ENCODE assay signal across 1 cellular context in the genomic region with DNA sequence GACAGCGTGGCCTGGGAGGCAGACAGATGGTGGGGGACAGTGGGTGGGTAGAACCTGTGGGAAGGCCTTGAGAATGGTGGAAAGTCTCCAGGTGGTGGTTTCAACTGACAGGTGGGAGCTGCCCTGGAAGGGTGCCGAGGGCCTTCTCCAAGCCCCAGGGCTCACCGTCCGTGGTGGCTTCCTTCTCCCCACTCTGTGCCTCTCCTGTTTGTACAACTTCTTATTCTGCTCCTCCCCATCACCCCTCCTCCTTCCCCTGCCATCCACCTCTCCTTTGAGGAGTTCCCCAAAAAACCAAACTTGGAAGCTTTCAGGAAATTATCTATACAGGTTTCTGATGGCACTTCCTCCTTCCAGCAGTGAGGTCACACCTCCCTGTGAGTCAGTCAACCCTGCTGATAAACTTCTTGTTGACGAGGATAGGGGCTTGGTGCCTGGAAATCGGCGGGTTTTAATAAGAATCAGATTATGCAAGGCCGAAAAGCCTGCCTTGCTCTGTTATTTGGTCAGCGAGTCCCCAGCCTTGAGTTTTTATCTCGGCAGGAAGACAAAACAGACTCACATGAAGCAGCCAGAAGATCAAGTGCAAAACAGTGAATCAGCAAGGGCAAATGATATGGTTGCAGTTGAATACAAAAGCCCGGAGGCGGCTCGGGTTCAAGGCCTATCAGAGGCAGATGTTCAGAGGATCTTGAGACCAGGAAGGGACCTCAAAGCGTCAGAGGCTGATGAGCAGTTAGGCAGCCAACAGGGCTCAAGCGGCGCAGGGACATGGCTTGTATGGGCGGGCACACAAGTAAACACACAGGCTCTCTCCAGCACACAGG.
TF ChIP-seq lines count a peak whose summit lies in the region.

No MANE protein-coding gene starts in this region.

TF ChIP-seq in K562, 482 proteins besides CTCF, POLR2A, EP300 and RAD21 (continued from another document and continues in another):
- TF ChIP-seq, protein P1, sequence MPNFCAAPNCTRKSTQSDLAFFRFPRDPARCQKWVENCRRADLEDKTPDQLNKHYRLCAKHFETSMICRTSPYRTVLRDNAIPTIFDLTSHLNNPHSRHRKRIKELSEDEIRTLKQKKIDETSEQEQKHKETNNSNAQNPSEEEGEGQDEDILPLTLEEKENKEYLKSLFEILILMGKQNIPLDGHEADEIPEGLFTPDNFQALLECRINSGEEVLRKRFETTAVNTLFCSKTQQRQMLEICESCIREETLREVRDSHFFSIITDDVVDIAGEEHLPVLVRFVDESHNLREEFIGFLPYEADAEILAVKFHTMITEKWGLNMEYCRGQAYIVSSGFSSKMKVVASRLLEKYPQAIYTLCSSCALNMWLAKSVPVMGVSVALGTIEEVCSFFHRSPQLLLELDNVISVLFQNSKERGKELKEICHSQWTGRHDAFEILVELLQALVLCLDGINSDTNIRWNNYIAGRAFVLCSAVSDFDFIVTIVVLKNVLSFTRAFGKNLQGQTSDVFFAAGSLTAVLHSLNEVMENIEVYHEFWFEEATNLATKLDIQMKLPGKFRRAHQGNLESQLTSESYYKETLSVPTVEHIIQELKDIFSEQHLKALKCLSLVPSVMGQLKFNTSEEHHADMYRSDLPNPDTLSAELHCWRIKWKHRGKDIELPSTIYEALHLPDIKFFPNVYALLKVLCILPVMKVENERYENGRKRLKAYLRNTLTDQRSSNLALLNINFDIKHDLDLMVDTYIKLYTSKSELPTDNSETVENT (CRISPR knock-in tag; IDR thresholded peaks at IDR 0.05) = 0 out of 2 replicates have a peak, but pooled peaks have one; percentile 44
- TF ChIP-seq NR2C2 (CRISPR knock-in tag; IDR thresholded peaks at IDR 0.05) (no peak), NR2C2 (tag; IDR thresholded peaks at IDR 0.05) (peak; percentile 74), NFIC (IDR thresholded peaks at IDR 0.05) (peak; percentile 63), ARID1B (IDR thresholded peaks at IDR 0.05) (peak; percentile 95), FOSL1 (tag; conservative IDR thresholded peaks at IDR 0.05) (peak; percentile 99), BHLHE40 (IDR thresholded peaks at IDR 0.05; ENCODE audit: low read length) (peak; percentile 88), FOXJ2 (tag; IDR thresholded peaks at IDR 0.05) (peak; percentile 70), ARHGAP35 (IDR thresholded peaks at IDR 0.05; ENCODE audit: partially characterized antibody) (no peak), EP400 (IDR thresholded peaks at IDR 0.05) (peak; percentile 78), STAG1 (CRISPR knock-in tag; IDR thresholded peaks at IDR 0.05; ENCODE audit: borderline replicate concordance) (no peak), MAFF (IDR thresholded peaks at IDR 0.05; ENCODE audit: low read length) (peak; percentile 77), ZNF232 (CRISPR knock-in tag; IDR thresholded peaks at IDR 0.05) (no peak), MCM3 (IDR thresholded peaks at IDR 0.05) (no peak), TRIM24 (IDR thresholded peaks at IDR 0.05) (peak; percentile 61 to 70; a peak in 3 of 4 replicates), KDM2B (CRISPR knock-in tag; IDR thresholded peaks at IDR 0.05) (no peak), CEBPG (CRISPR knock-in tag; IDR thresholded peaks at IDR 0.05) (no peak), CEBPG (tag; conservative IDR thresholded peaks at IDR 0.05 in 1 of 2, IDR thresholded peaks at IDR 0.05 in 1 of 2) (peak; percentile 74 to 84), ZNF12 (CRISPR knock-in tag; IDR thresholded peaks at IDR 0.05) (no peak), TCF7 (IDR thresholded peaks at IDR 0.05; ENCODE audit: borderline replicate concordance) (no peak), ZNF282 (CRISPR knock-in tag; IDR thresholded peaks at IDR 0.05) (no peak), CHD2 (IDR thresholded peaks at IDR 0.05; ENCODE audit: low read depth, low read length) (0 out of 2 replicates have a peak, but pooled peaks have one; percentile 15), PYGO2 (tag; IDR thresholded peaks at IDR 0.05) (no peak), SIRT6 (IDR thresholded peaks at IDR 0.05; ENCODE audit: low read depth, low read length) (no peak), FOXA1 (IDR thresholded peaks at IDR 0.05; ENCODE audit: borderline replicate concordance) (no peak), MIER1 (IDR thresholded peaks at IDR 0.05; ENCODE audit: low read depth) (no peak), HNRNPL (IDR thresholded peaks at IDR 0.05; ENCODE audit: low read depth, low read length) (no peak), ZNF197 (CRISPR knock-in tag; IDR thresholded peaks at IDR 0.05; ENCODE audit: low read depth) (no peak), ZNF143 (CRISPR knock-in tag; IDR thresholded peaks at IDR 0.05) (no peak), RBM15 (IDR thresholded peaks at IDR 0.05; ENCODE audit: insufficient read depth, low read length) (no peak)
- TF ChIP-seq, protein P2, sequence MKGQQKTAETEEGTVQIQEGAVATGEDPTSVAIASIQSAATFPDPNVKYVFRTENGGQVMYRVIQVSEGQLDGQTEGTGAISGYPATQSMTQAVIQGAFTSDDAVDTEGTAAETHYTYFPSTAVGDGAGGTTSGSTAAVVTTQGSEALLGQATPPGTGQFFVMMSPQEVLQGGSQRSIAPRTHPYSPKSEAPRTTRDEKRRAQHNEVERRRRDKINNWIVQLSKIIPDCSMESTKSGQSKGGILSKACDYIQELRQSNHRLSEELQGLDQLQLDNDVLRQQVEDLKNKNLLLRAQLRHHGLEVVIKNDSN (CRISPR knock-in tag; IDR thresholded peaks at IDR 0.05) = no peak
- TF ChIP-seq, protein P3, sequence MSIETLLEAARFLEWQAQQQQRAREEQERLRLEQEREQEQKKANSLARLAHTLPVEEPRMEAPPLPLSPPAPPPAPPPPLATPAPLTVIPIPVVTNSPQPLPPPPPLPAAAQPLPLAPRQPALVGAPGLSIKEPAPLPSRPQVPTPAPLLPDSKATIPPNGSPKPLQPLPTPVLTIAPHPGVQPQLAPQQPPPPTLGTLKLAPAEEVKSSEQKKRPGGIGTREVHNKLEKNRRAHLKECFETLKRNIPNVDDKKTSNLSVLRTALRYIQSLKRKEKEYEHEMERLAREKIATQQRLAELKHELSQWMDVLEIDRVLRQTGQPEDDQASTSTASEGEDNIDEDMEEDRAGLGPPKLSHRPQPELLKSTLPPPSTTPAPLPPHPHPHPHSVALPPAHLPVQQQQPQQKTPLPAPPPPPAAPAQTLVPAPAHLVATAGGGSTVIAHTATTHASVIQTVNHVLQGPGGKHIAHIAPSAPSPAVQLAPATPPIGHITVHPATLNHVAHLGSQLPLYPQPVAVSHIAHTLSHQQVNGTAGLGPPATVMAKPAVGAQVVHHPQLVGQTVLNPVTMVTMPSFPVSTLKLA (conservative IDR thresholded peaks at IDR 0.05) = peak; percentile 60 to 84; a peak in 3 of 4 replicates
- TF ChIP-seq, protein P4, sequence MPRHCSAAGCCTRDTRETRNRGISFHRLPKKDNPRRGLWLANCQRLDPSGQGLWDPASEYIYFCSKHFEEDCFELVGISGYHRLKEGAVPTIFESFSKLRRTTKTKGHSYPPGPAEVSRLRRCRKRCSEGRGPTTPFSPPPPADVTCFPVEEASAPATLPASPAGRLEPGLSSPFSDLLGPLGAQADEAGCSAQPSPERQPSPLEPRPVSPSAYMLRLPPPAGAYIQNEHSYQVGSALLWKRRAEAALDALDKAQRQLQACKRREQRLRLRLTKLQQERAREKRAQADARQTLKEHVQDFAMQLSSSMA (CRISPR knock-in tag; IDR thresholded peaks at IDR 0.05) = no peak
- TF ChIP-seq, protein P5, sequence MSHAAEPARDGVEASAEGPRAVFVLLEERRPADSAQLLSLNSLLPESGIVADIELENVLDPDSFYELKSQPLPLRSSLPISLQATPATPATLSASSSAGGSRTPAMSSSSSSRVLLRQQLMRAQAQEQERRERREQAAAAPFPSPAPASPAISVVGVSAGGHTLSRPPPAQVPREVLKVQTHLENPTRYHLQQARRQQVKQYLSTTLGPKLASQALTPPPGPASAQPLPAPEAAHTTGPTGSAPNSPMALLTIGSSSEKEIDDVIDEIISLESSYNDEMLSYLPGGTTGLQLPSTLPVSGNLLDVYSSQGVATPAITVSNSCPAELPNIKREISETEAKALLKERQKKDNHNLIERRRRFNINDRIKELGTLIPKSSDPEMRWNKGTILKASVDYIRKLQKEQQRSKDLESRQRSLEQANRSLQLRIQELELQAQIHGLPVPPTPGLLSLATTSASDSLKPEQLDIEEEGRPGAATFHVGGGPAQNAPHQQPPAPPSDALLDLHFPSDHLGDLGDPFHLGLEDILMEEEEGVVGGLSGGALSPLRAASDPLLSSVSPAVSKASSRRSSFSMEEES (CRISPR knock-in tag; IDR thresholded peaks at IDR 0.05) = no peak
- TF ChIP-seq, protein P6, sequence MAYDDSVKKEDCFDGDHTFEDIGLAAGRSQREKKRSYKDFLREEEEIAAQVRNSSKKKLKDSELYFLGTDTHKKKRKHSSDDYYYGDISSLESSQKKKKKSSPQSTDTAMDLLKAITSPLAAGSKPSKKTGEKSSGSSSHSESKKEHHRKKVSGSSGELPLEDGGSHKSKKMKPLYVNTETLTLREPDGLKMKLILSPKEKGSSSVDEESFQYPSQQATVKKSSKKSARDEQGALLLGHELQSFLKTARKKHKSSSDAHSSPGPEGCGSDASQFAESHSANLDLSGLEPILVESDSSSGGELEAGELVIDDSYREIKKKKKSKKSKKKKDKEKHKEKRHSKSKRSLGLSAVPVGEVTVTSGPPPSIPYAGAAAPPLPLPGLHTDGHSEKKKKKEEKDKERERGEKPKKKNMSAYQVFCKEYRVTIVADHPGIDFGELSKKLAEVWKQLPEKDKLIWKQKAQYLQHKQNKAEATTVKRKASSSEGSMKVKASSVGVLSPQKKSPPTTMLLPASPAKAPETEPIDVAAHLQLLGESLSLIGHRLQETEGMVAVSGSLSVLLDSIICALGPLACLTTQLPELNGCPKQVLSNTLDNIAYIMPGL (CRISPR knock-in tag; IDR thresholded peaks at IDR 0.05) = no peak
- TF ChIP-seq, protein P7, sequence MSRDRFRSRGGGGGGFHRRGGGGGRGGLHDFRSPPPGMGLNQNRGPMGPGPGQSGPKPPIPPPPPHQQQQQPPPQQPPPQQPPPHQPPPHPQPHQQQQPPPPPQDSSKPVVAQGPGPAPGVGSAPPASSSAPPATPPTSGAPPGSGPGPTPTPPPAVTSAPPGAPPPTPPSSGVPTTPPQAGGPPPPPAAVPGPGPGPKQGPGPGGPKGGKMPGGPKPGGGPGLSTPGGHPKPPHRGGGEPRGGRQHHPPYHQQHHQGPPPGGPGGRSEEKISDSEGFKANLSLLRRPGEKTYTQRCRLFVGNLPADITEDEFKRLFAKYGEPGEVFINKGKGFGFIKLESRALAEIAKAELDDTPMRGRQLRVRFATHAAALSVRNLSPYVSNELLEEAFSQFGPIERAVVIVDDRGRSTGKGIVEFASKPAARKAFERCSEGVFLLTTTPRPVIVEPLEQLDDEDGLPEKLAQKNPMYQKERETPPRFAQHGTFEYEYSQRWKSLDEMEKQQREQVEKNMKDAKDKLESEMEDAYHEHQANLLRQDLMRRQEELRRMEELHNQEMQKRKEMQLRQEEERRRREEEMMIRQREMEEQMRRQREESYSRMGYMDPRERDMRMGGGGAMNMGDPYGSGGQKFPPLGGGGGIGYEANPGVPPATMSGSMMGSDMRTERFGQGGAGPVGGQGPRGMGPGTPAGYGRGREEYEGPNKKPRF (IDR thresholded peaks at IDR 0.05; ENCODE audit: low read depth, low read length) = no peak
- TF ChIP-seq, protein P8, sequence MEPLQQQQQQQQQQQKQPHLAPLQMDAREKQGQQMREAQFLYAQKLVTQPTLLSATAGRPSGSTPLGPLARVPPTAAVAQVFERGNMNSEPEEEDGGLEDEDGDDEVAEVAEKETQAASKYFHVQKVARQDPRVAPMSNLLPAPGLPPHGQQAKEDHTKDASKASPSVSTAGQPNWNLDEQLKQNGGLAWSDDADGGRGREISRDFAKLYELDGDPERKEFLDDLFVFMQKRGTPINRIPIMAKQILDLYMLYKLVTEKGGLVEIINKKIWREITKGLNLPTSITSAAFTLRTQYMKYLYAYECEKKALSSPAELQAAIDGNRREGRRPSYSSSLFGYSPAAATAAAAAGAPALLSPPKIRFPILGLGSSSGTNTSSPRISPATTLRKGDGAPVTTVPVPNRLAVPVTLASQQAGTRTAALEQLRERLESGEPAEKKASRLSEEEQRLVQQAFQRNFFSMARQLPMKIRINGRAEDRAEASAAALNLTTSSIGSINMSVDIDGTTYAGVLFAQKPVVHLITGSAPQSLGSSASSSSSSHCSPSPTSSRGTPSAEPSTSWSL (CRISPR knock-in tag; IDR thresholded peaks at IDR 0.05; ENCODE audit: borderline replicate concordance) = no peak
- TF ChIP-seq, protein P9, sequence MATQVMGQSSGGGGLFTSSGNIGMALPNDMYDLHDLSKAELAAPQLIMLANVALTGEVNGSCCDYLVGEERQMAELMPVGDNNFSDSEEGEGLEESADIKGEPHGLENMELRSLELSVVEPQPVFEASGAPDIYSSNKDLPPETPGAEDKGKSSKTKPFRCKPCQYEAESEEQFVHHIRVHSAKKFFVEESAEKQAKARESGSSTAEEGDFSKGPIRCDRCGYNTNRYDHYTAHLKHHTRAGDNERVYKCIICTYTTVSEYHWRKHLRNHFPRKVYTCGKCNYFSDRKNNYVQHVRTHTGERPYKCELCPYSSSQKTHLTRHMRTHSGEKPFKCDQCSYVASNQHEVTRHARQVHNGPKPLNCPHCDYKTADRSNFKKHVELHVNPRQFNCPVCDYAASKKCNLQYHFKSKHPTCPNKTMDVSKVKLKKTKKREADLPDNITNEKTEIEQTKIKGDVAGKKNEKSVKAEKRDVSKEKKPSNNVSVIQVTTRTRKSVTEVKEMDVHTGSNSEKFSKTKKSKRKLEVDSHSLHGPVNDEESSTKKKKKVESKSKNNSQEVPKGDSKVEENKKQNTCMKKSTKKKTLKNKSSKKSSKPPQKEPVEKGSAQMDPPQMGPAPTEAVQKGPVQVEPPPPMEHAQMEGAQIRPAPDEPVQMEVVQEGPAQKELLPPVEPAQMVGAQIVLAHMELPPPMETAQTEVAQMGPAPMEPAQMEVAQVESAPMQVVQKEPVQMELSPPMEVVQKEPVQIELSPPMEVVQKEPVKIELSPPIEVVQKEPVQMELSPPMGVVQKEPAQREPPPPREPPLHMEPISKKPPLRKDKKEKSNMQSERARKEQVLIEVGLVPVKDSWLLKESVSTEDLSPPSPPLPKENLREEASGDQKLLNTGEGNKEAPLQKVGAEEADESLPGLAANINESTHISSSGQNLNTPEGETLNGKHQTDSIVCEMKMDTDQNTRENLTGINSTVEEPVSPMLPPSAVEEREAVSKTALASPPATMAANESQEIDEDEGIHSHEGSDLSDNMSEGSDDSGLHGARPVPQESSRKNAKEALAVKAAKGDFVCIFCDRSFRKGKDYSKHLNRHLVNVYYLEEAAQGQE (CRISPR knock-in tag; IDR thresholded peaks at IDR 0.05; ENCODE audit: low read depth) = no peak
- TF ChIP-seq, protein P10, sequence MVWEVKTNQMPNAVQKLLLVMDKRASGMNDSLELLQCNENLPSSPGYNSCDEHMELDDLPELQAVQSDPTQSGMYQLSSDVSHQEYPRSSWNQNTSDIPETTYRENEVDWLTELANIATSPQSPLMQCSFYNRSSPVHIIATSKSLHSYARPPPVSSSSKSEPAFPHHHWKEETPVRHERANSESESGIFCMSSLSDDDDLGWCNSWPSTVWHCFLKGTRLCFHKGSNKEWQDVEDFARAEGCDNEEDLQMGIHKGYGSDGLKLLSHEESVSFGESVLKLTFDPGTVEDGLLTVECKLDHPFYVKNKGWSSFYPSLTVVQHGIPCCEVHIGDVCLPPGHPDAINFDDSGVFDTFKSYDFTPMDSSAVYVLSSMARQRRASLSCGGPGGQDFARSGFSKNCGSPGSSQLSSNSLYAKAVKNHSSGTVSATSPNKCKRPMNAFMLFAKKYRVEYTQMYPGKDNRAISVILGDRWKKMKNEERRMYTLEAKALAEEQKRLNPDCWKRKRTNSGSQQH (CRISPR knock-in tag; IDR thresholded peaks at IDR 0.05) = 0 out of 2 replicates have a peak, but pooled peaks have one; percentile 38
- TF ChIP-seq, protein P11, sequence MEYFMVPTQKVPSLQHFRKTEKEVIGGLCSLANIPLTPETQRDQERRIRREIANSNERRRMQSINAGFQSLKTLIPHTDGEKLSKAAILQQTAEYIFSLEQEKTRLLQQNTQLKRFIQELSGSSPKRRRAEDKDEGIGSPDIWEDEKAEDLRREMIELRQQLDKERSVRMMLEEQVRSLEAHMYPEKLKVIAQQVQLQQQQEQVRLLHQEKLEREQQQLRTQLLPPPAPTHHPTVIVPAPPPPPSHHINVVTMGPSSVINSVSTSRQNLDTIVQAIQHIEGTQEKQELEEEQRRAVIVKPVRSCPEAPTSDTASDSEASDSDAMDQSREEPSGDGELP (CRISPR knock-in tag; IDR thresholded peaks at IDR 0.05; ENCODE audit: borderline replicate concordance) = peak; percentile 71
